19 cellular contexts compared by ENCODE assay signal in genomic region chr10:128310966-128311658, GRCh38.
"Had no signal": no experiment of that assay in that cellular context is flagged by ENCODE, and none has a peak within 500 bp of the region (broad histone marks: within the 10 kb centered on the region; RNA-seq: fewer than 3 reads in every experiment).

No MANE protein-coding gene starts in this region.

- DNase-seq: activated CD4-positive, alpha-beta T cell treated with anti-CD3 and anti-CD28 coated beads, Interleukin-2, amount 10 ng/mL, durations not matched to agents 24 days and 14 days; activated CD8-positive, alpha-beta T cell treated with anti-CD3 and anti-CD28 coated beads for 36 hours; activated naive CD4-positive, alpha-beta T cell treated with anti-CD3 and anti-CD28 coated beads for 36 hours; activated T-cell treated with anti-CD3 and anti-CD28 coated beads, Interleukin-2, amount 50 U/mL, for 4 hours; body of pancreas; dorsolateral prefrontal cortex; gastrocnemius medialis; heart left ventricle; left colon; midbrain; stimulated activated naive CD8-positive, alpha-beta T cell treated with anti-CD3 and anti-CD28 coated beads, Interleukin-15, Interleukin-2, amounts not matched to agents 100 U/mL and 50 U/mL, for 24 hours; substantia nigra; transverse colon had no signal

- FAIRE-seq: colon had no signal

- H3K9me3 ChIP-seq: body of pancreas, gastrocnemius medialis, heart left ventricle, right atrium auricular region, transverse colon, vagina had no signal

- H3K4me3 ChIP-seq: body of pancreas, dorsolateral prefrontal cortex, gastrocnemius medialis, heart left ventricle, lung, right atrium auricular region, skin epidermis, transverse colon, vagina had no signal

- H3K27ac ChIP-seq: body of pancreas, dorsolateral prefrontal cortex, gastrocnemius medialis, heart left ventricle, right atrium auricular region, skin epidermis, transverse colon, vagina had no signal

- H3K27me3 Mint-ChIP-seq: activated CD4-positive, alpha-beta T cell treated with anti-CD3 and anti-CD28 coated beads, Interleukin-2, amount 10 ng/mL, durations not matched to agents 24 days and 14 days; activated CD8-positive, alpha-beta T cell treated with anti-CD3 and anti-CD28 coated beads for 36 hours had no signal

- H3K4me1 ChIP-seq: body of pancreas, gastrocnemius medialis, heart left ventricle, right atrium auricular region, transverse colon, vagina had no signal

- H3K27ac Mint-ChIP-seq: activated CD4-positive, alpha-beta T cell treated with anti-CD3 and anti-CD28 coated beads, Interleukin-2, amount 10 ng/mL, durations not matched to agents 24 days and 14 days; activated CD8-positive, alpha-beta T cell treated with anti-CD3 and anti-CD28 coated beads for 36 hours; activated naive CD4-positive, alpha-beta T cell treated with anti-CD3 and anti-CD28 coated beads for 36 hours had no signal

- H3K27me3 ChIP-seq: body of pancreas, right atrium auricular region, transverse colon, vagina had no signal

- H3K4me1 Mint-ChIP-seq: activated CD4-positive, alpha-beta T cell treated with anti-CD3 and anti-CD28 coated beads, Interleukin-2, amount 10 ng/mL, durations not matched to agents 24 days and 14 days had no signal

- H3K4me3 Mint-ChIP-seq: activated CD4-positive, alpha-beta T cell treated with anti-CD3 and anti-CD28 coated beads, Interleukin-2, amount 10 ng/mL, durations not matched to agents 24 days and 14 days; activated CD8-positive, alpha-beta T cell treated with anti-CD3 and anti-CD28 coated beads for 36 hours; activated naive CD4-positive, alpha-beta T cell treated with anti-CD3 and anti-CD28 coated beads for 36 hours; activated T-cell treated with anti-CD3 and anti-CD28 coated beads, Interleukin-2, amount 50 U/mL, for 4 hours; nephron had no signal

- H3K9me3 Mint-ChIP-seq: activated CD4-positive, alpha-beta T cell treated with anti-CD3 and anti-CD28 coated beads, Interleukin-2, amount 10 ng/mL, durations not matched to agents 24 days and 14 days; activated CD8-positive, alpha-beta T cell treated with anti-CD3 and anti-CD28 coated beads for 36 hours; activated naive CD4-positive, alpha-beta T cell treated with anti-CD3 and anti-CD28 coated beads for 36 hours; activated T-cell treated with anti-CD3 and anti-CD28 coated beads, Interleukin-2, amount 50 U/mL, for 4 hours; nephron had no signal

- H3K36me3 ChIP-seq: gastrocnemius medialis, heart left ventricle, right atrium auricular region, transverse colon, vagina had no signal
